Comparison of ENCODE assay signal across 11 cellular contexts in genomic region chr11:48051217-48051848, GRCh38.
DNase-seq lines count a peak whose midpoint lies in the region; ATAC-seq, FAIRE-seq and TF ChIP-seq lines count a peak whose summit lies in the region.
"Had no signal": no experiment of that assay in that cellular context is flagged by ENCODE, and none has a peak within 500 bp of the region (broad histone marks: within the 10 kb centered on the region; RNA-seq: fewer than 3 reads in every experiment).

No MANE protein-coding gene starts in this region.

- H3K4me1 ChIP-seq in CD8-positive, alpha-beta T cell (ENCODE audit: insufficient read depth, low read length), result peaks cover 45% of the 10 kb centered on the region
- H3K4me1 ChIP-seq in body of pancreas (peaks cover 35% of the 10 kb centered on the region), osteoblast (ENCODE audit: insufficient read depth, low read length) (peaks cover 28% of the 10 kb centered on the region)

- no peak overlapping the region for H2AFZ ChIP-seq in osteoblast (ENCODE audit: low read length)
- H2AFZ ChIP-seq: GM23248 had no signal

- POLR2A ChIA-PET in CD8-positive, alpha-beta T cell (lab: Charles Lee), result interaction anchor here (1.0 kb wide), 1 partner anchor 50 kb away, joined by 3 read pairs; no protein-coding TSS in a partner anchor

- no peaks in the 10 kb centered on the region for H3K27me3 ChIP-seq in CD8-positive, alpha-beta T cell (ENCODE audit: insufficient read depth, low read length)
- H3K27me3 ChIP-seq in body of pancreas (no peaks in the 10 kb centered on the region), osteoblast (ENCODE audit: insufficient read depth, low read length) (no peaks in the 10 kb centered on the region)

- intact Hi-C loops in CD8-positive, alpha-beta T cell (cut with DNase I, micrococcal nuclease), result no loop called here
- intact Hi-C loops in body of pancreas (cut with DNase I), result no loop called here

- TF ChIP-seq POLR2A in body of pancreas (IDR thresholded peaks at IDR 0.05), result no peak

- FAIRE-seq in GM19239 (lab: Jason Lieb, UNC), result no peak

- peaks cover 75% of the 10 kb centered on the region for H3K79me2 ChIP-seq in osteoblast (ENCODE audit: insufficient read depth, low read length)

- H3K4me3 Mint-ChIP-seq in CD8-positive, alpha-beta T cell, result no peak overlapping the region

- H3K4me2 ChIP-seq in osteoblast (ENCODE audit: insufficient read depth, low read length), result no peak overlapping the region

- CTCF ChIA-PET in CD8-positive, alpha-beta T cell (lab: Charles Lee), result interaction anchor here (1.4 kb wide), 1 partner anchor 59 kb away, joined by 3 read pairs; no protein-coding TSS in a partner anchor

- no peaks in the 10 kb centered on the region for H3K27me3 Mint-ChIP-seq in CD8-positive, alpha-beta T cell (ENCODE audit: low read depth)

- DNase-seq in CD8-positive, alpha-beta T cell, result no peak
- DNase-seq in body of pancreas, result no peak
- DNase-seq in osteoblast (ENCODE audit: insufficient read length, low spot score, missing footprints), result no peak
- DNase-seq in GM19239 (ENCODE audit: insufficient read length, low spot score), result no peak
- DNase-seq in HuH-7.5 (ENCODE audit: low spot score), result no peak
- DNase-seq in RKO (ENCODE audit: low spot score), result no peak
- DNase-seq: activated gamma-delta T cell treated with Interleukin-2 at 50 U/mL for 16 hours, MM.1S, NCI-H446 treated with DMSO at 0.1 percent for 48 hours had no signal

- no peak for TF ChIP-seq EP300 in Ishikawa (IDR thresholded peaks at IDR 0.05; ENCODE audit: borderline replicate concordance)

- H3K27ac Mint-ChIP-seq in CD8-positive, alpha-beta T cell, result peak overlapping the region; percentile 14

- H3K27ac ChIP-seq in CD8-positive, alpha-beta T cell (ENCODE audit: low read depth, low read length), result no peak overlapping the region
- H3K27ac ChIP-seq in body of pancreas (peak overlapping the region in 3 of 4 donors; percentile 15 to 70 (median 66)), osteoblast (ENCODE audit: low read depth, low read length) (peak overlapping the region; percentile 32)
- H3K27ac ChIP-seq: GM23248 had no signal

- no peaks in the 10 kb centered on the region for H3K9me3 Mint-ChIP-seq in CD8-positive, alpha-beta T cell

- H3K4me1 Mint-ChIP-seq in CD8-positive, alpha-beta T cell (ENCODE audit: low read depth), result peaks cover 63% of the 10 kb centered on the region

- no peaks in the 10 kb centered on the region for H3K36me3 ChIP-seq in CD8-positive, alpha-beta T cell (ENCODE audit: insufficient read depth, low read length)
- H3K36me3 ChIP-seq in body of pancreas (replicated peaks in 1 of 2; ENCODE audit: insufficient read depth in 1 of 2, low read depth in 2 of 2) (no peaks in the 10 kb centered on the region), osteoblast (ENCODE audit: insufficient read depth, low read length) (no peaks in the 10 kb centered on the region)

- peaks cover 6% of the 10 kb centered on the region for H3K36me3 Mint-ChIP-seq in CD8-positive, alpha-beta T cell

- H3K9me3 ChIP-seq in CD8-positive, alpha-beta T cell (ENCODE audit: low read length), result no peaks in the 10 kb centered on the region
- H3K9me3 ChIP-seq in body of pancreas (no peaks in the 10 kb centered on the region), osteoblast (ENCODE audit: low read depth, low read length) (no peaks in the 10 kb centered on the region)

- no peak overlapping the region for H3K4me3 ChIP-seq in CD8-positive, alpha-beta T cell (ENCODE audit: low read depth, low read length)
- H3K4me3 ChIP-seq in body of pancreas (no peak overlapping the region), osteoblast (ENCODE audit: insufficient read depth, low read length) (no peak overlapping the region)
- H3K4me3 ChIP-seq: GM23248 had no signal

- H4K20me1 ChIP-seq in osteoblast (ENCODE audit: insufficient read depth, low read length), result peaks cover 19% of the 10 kb centered on the region

- 73 to 75% methylated on average over 7 of the region's 7 CpGs for WGBS in body of pancreas, 2 donors

- TF ChIP-seq CTCF in CD8-positive, alpha-beta T cell (IDR thresholded peaks at IDR 0.05), result no peak
- no peak for TF ChIP-seq CTCF in body of pancreas (IDR thresholded peaks at IDR 0.05)
- TF ChIP-seq CTCF in osteoblast (IDR thresholded peaks at IDR 0.05; ENCODE audit: extremely low read depth, low read depth, low read length), result no peak

- ATAC-seq in CD8-positive, alpha-beta T cell, result no peak
- ATAC-seq in body of pancreas, result no peak

- TF ChIP-seq RAD21 in Ishikawa (IDR thresholded peaks at IDR 0.05; ENCODE audit: low read depth), result no peak

TF ChIP-seq in Ishikawa, 13 proteins besides CTCF, POLR2A, EP300 and RAD21:
- TF ChIP-seq EGR1 (IDR thresholded peaks at IDR 0.05) (no peak), TEAD4 (IDR thresholded peaks at IDR 0.05) (no peak), TAF1 (IDR thresholded peaks at IDR 0.05; ENCODE audit: low read depth) (no peak), NFIC (IDR thresholded peaks at IDR 0.05) (no peak), CEBPB (IDR thresholded peaks at IDR 0.05) (0 out of 2 replicates have a peak, but pooled peaks have one; percentile 52), CREB1 (IDR thresholded peaks at IDR 0.05; ENCODE audit: low read depth) (no peak), USF1 (IDR thresholded peaks at IDR 0.05) (no peak)
- TF ChIP-seq, protein P1, sequence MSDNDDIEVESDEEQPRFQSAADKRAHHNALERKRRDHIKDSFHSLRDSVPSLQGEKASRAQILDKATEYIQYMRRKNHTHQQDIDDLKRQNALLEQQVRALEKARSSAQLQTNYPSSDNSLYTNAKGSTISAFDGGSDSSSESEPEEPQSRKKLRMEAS (IDR thresholded peaks at IDR 0.05), result no peak
